Comparison of ENCODE assay signal across 14 cellular contexts in the genomic region with DNA sequence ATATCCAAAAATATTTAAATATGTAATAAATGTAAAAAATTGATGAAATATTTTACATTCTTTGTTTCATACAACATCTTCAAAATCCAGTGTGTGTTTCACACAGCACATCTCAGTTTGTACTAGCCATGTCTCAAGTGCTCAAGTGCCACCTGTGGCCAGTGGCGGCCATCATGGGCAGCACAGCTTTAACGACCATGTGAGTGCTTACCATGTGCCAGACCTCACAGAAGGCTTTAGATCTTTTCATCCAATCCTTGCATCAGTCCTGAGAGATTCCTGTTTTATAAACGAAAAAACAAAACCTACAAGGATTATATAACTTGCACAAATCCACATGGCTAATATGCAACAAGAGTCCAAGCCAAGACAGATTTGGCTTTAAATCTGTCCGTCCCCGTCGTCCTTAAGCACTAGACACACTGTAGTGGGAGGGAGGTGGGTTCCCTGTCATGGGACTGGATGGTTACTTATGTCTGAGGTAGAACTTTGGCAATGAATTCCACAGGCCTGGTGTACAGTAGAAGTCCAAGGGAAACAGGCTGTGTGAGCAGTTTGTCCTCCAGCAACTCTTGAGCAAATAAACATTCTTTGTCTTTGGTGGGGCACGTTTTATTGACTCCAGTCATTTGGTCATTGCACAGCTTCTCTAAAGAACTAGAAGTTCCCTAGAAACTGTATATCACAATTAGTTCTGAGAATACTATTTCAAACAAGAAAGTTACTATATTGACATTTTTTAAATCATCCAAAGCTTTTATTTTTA. TPM values are rescaled to one million over a fixed set of nuclear protein-coding genes. Genes with fewer than 3 reads are reported as not detected.
DNase-seq lines count a peak whose midpoint lies in the region; ATAC-seq, FAIRE-seq and TF ChIP-seq lines count a peak whose summit lies in the region.
"Had no signal": no experiment of that assay in that cellular context is flagged by ENCODE, and none has a peak within 500 bp of the region (broad histone marks: within the 10 kb centered on the region; RNA-seq: fewer than 3 reads in every experiment).

No MANE protein-coding gene starts in this region.

- peak overlapping the region; percentile 99 for H3K27ac Mint-ChIP-seq in astrocyte (ENCODE audit: unreplicated experiment)
- H3K27ac Mint-ChIP-seq: activated naive CD4-positive, alpha-beta T cell treated with anti-CD3 and anti-CD28 coated beads, Interleukin-2, amount 50 U/mL, for 24 hours had no signal

- TF ChIP-seq CTCF in astrocyte (IDR thresholded peaks at IDR 0.05; ENCODE audit: insufficient read depth, low read depth, low read length) (no peak), spleen (IDR thresholded peaks at IDR 0.05 in 8 of 11, conservative IDR thresholded peaks at IDR 0.05 in 3 of 11) (no peak), kidney (IDR thresholded peaks at IDR 0.05; ENCODE audit: borderline replicate concordance, extremely low read depth, insufficient read depth) (no peak)

- H3K9me3 ChIP-seq in astrocyte (ENCODE audit: insufficient read depth, low read depth, low read length) (no peaks in the 10 kb centered on the region), spleen (no peaks in the 10 kb centered on the region), kidney (ENCODE audit: control insufficient read depth in 1 of 2, low read length in 2 of 2) (no peaks in the 10 kb centered on the region)

- H3K4me1 Mint-ChIP-seq in astrocyte (ENCODE audit: low read depth, unreplicated experiment) = peaks cover 50% of the 10 kb centered on the region
- H3K4me1 Mint-ChIP-seq: activated naive CD4-positive, alpha-beta T cell treated with anti-CD3 and anti-CD28 coated beads, Interleukin-2, amount 50 U/mL, for 24 hours; naive B cell had no signal

- H3K27me3 Mint-ChIP-seq in astrocyte (ENCODE audit: low read depth, unreplicated experiment) = no peaks in the 10 kb centered on the region
- H3K27me3 Mint-ChIP-seq: activated naive CD4-positive, alpha-beta T cell treated with anti-CD3 and anti-CD28 coated beads, Interleukin-2, amount 50 U/mL, for 24 hours; naive B cell had no signal

- no peak for TF ChIP-seq POLR2A in spleen (IDR thresholded peaks at IDR 0.05)

- H3K36me3 ChIP-seq in astrocyte (ENCODE audit: insufficient read depth, low read length) (no peaks in the 10 kb centered on the region), spleen (peaks cover 0 to 88% (median 8%) of the 10 kb centered on the region in 6 donors), kidney (ENCODE audit: control insufficient read depth in 1 of 2, insufficient read depth in 2 of 2, low read length in 2 of 2) (peaks cover 0 to 6% of the 10 kb centered on the region in 2 donors)

- peaks cover 3% of the 10 kb centered on the region for H3K36me3 Mint-ChIP-seq in astrocyte (ENCODE audit: low read depth, unreplicated experiment)

- H3K4me3 ChIP-seq in astrocyte (ENCODE audit: insufficient read depth, low read depth, low read length) (no peak overlapping the region), spleen (no peak overlapping the region), kidney (ENCODE audit: low read length in 2 of 2) (no peak overlapping the region)

- no peaks in the 10 kb centered on the region for H4K20me1 ChIP-seq in astrocyte (ENCODE audit: insufficient read depth, low read length)

- 75 to 89% (median 84%) methylated on average over 7 of the region's 7 CpGs for WGBS in spleen, 5 donors

- peak overlapping the region; percentile 58 for H3K4me3 Mint-ChIP-seq in astrocyte (ENCODE audit: unreplicated experiment)
- H3K4me3 Mint-ChIP-seq: activated naive CD4-positive, alpha-beta T cell treated with anti-CD3 and anti-CD28 coated beads, Interleukin-2, amount 50 U/mL, for 24 hours; naive B cell had no signal

- H3K4me2 ChIP-seq in astrocyte (ENCODE audit: low read length) = peak overlapping the region; percentile 39
- H3K4me2 ChIP-seq: KMS-11 had no signal

- H2AFZ ChIP-seq in astrocyte (ENCODE audit: low read depth, low read length) = no peak overlapping the region

- no peak for FAIRE-seq in astrocyte (lab: Jason Lieb, UNC)
- FAIRE-seq in kidney (lab: Jason Lieb, UNC) = no peak

- peak overlapping the region; percentile 98 for H3K27ac ChIP-seq in astrocyte (ENCODE audit: low read depth, low read length)
- H3K27ac ChIP-seq in spleen = peak overlapping the region; percentile 17 to 73 (median 61)
- peak overlapping the region in 1 of 2 donors; percentile 48 for H3K27ac ChIP-seq in kidney (ENCODE audit: low read depth in 2 of 2, low read length in 2 of 2)
- H3K27ac ChIP-seq: KMS-11 had no signal

- H3K27me3 ChIP-seq in astrocyte (ENCODE audit: insufficient read depth, low read length) (no peaks in the 10 kb centered on the region), spleen (replicated peaks in 1 of 7) (no peaks in the 10 kb centered on the region)

- H3K4me1 ChIP-seq in astrocyte (ENCODE audit: insufficient read depth, low read length) (peaks cover 34% of the 10 kb centered on the region), spleen (peaks cover 0 to 30% (median 9%) of the 10 kb centered on the region in 6 donors), kidney (ENCODE audit: control insufficient read depth in 1 of 2, insufficient read depth in 1 of 2, low read depth in 1 of 2, low read length in 2 of 2) (peaks cover 0 to 12% of the 10 kb centered on the region in 2 donors)

- H3K9me3 Mint-ChIP-seq in astrocyte (ENCODE audit: unreplicated experiment) = peaks cover 8% of the 10 kb centered on the region
- H3K9me3 Mint-ChIP-seq: activated naive CD4-positive, alpha-beta T cell treated with anti-CD3 and anti-CD28 coated beads, Interleukin-2, amount 50 U/mL, for 24 hours; naive B cell had no signal

- DNase-seq in DMS53 (lab: John Stamatoyannopoulos, UW) (peak; percentile 17), DMS53 treated with DMSO at 0.1 percent for 48 hours (lab: John Stamatoyannopoulos, UW; ENCODE audit: unreplicated experiment) (no peak), astrocyte (ENCODE audit: low read depth) (peak; percentile 65), left ventricle myocardium superior (no peak), spleen (no peak), kidney (no peak), NCI-H1105 treated with DMSO at 0.1 percent for 48 hours (lab: John Stamatoyannopoulos, UW) (no peak)
- DNase-seq: 8988T, naive B cell, NCI-H69 had no signal

- H3K9ac ChIP-seq in astrocyte (ENCODE audit: low read length) = peak overlapping the region; percentile 55
- H3K9ac ChIP-seq in kidney (ENCODE audit: low read length in 2 of 2) = no peak overlapping the region
- H3K9ac ChIP-seq: KMS-11 had no signal

- intact Hi-C loops in left ventricle myocardium superior (cut with micrococcal nuclease) = no loop called here
- intact Hi-C loops in spleen (cut with DNase I; ENCODE audit: low total_unique reads) = no loop called here
- intact Hi-C loops in kidney (cut with DNase I) = no loop called here

- ATAC-seq in left ventricle myocardium superior = peak; percentile 53
- ATAC-seq in GM21717 (IDR thresholded peaks at IDR 0.05; ENCODE audit: unreplicated experiment) = no peak
- ATAC-seq: esophagus mucosa had no signal

- H3K79me2 ChIP-seq in astrocyte (ENCODE audit: insufficient read depth, low read length) = no peaks in the 10 kb centered on the region

RNA-seq across cellular contexts. Expression of a gene that starts 25.0 kb away (rescaled TPM):
- 285 and 331 TPM in 2 replicates for total RNA-seq in astrocyte
- 7.2 TPM for total RNA-seq in left ventricle myocardium superior
- 100 to 1,000 TPM in 4 of 7 donors, 10 to 100 TPM in 3; 57.3 to 128 (median 111) TPM for total RNA-seq in spleen
- 1 to 10 TPM; 4.7 to 9.0 (median 7.0) TPM for polyA plus RNA-seq in spleen
- 15.3 TPM for total RNA-seq in kidney
- polyA plus RNA-seq in kidney (ENCODE audit: insufficient read depth, low read depth, low replicate concordance) = 14.6 TPM

Comparison
In these comparisons a context has a peak if more than half of its experiments do, and no peak if none do; other contexts are left out.
1. DNase-seq: peak in DMS53 (single experiment) and astrocyte (single experiment); none in DMS53 treated with DMSO at 0.1 percent for 48 hours (single experiment), left ventricle myocardium superior (single experiment), spleen (single experiment), kidney (single experiment) and NCI-H1105 treated with DMSO at 0.1 percent for 48 hours (single experiment).